2 cellular contexts compared by ENCODE assay signal in the genomic region with DNA sequence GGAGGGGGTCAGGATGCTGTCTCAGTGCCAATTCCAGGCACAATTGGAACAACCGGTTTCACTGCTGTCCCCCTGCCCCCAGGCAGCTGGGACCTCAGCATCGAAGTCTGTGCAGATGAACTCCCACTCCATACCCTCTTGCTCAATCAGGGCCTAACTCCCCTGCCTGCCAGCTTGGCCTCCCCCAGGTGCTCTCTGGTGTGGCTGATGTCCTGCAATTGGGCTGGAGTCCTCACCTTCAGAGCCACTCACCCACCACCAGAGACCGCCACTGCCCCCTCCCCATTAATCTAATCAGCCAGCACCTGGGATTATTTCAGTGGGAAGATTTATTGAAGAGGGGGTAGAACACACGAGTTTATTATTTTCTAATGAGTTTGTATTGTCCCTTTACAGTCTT.
TF ChIP-seq lines count a peak whose summit lies in the region.

No MANE protein-coding gene starts in this region.

TF ChIP-seq in HepG2, 621 proteins besides CTCF, POLR2A, EP300 and RAD21 (continued from another document):
- TF ChIP-seq, protein P1, sequence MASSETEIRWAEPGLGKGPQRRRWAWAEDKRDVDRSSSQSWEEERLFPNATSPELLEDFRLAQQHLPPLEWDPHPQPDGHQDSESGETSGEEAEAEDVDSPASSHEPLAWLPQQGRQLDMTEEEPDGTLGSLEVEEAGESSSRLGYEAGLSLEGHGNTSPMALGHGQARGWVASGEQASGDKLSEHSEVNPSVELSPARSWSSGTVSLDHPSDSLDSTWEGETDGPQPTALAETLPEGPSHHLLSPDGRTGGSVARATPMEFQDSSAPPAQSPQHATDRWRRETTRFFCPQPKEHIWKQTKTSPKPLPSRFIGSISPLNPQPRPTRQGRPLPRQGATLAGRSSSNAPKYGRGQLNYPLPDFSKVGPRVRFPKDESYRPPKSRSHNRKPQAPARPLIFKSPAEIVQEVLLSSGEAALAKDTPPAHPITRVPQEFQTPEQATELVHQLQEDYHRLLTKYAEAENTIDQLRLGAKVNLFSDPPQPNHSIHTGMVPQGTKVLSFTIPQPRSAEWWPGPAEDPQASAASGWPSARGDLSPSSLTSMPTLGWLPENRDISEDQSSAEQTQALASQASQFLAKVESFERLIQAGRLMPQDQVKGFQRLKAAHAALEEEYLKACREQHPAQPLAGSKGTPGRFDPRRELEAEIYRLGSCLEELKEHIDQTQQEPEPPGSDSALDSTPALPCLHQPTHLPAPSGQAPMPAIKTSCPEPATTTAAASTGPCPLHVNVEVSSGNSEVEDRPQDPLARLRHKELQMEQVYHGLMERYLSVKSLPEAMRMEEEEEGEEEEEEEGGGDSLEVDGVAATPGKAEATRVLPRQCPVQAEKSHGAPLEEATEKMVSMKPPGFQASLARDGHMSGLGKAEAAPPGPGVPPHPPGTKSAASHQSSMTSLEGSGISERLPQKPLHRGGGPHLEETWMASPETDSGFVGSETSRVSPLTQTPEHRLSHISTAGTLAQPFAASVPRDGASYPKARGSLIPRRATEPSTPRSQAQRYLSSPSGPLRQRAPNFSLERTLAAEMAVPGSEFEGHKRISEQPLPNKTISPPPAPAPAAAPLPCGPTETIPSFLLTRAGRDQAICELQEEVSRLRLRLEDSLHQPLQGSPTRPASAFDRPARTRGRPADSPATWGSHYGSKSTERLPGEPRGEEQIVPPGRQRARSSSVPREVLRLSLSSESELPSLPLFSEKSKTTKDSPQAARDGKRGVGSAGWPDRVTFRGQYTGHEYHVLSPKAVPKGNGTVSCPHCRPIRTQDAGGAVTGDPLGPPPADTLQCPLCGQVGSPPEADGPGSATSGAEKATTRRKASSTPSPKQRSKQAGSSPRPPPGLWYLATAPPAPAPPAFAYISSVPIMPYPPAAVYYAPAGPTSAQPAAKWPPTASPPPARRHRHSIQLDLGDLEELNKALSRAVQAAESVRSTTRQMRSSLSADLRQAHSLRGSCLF (CRISPR knock-in tag; IDR thresholded peaks at IDR 0.05; ENCODE audit: borderline replicate concordance): no peak
- TF ChIP-seq ELF4 (CRISPR knock-in tag; IDR thresholded peaks at IDR 0.05; ENCODE audit: borderline replicate concordance): no peak
- no peak for TF ChIP-seq SP1 (IDR thresholded peaks at IDR 0.05)
- TF ChIP-seq SP1 (CRISPR knock-in tag; IDR thresholded peaks at IDR 0.05): no peak
- no peak for TF ChIP-seq ADNP (CRISPR knock-in tag; IDR thresholded peaks at IDR 0.05)
- TF ChIP-seq ZNF530 (CRISPR knock-in tag; IDR thresholded peaks at IDR 0.05; ENCODE audit: low read depth): no peak
- no peak for TF ChIP-seq DMAP1 (CRISPR knock-in tag; IDR thresholded peaks at IDR 0.05)
- TF ChIP-seq, protein P2, sequence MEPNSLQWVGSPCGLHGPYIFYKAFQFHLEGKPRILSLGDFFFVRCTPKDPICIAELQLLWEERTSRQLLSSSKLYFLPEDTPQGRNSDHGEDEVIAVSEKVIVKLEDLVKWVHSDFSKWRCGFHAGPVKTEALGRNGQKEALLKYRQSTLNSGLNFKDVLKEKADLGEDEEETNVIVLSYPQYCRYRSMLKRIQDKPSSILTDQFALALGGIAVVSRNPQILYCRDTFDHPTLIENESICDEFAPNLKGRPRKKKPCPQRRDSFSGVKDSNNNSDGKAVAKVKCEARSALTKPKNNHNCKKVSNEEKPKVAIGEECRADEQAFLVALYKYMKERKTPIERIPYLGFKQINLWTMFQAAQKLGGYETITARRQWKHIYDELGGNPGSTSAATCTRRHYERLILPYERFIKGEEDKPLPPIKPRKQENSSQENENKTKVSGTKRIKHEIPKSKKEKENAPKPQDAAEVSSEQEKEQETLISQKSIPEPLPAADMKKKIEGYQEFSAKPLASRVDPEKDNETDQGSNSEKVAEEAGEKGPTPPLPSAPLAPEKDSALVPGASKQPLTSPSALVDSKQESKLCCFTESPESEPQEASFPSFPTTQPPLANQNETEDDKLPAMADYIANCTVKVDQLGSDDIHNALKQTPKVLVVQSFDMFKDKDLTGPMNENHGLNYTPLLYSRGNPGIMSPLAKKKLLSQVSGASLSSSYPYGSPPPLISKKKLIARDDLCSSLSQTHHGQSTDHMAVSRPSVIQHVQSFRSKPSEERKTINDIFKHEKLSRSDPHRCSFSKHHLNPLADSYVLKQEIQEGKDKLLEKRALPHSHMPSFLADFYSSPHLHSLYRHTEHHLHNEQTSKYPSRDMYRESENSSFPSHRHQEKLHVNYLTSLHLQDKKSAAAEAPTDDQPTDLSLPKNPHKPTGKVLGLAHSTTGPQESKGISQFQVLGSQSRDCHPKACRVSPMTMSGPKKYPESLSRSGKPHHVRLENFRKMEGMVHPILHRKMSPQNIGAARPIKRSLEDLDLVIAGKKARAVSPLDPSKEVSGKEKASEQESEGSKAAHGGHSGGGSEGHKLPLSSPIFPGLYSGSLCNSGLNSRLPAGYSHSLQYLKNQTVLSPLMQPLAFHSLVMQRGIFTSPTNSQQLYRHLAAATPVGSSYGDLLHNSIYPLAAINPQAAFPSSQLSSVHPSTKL (CRISPR knock-in tag; IDR thresholded peaks at IDR 0.05): no peak
- no peak for TF ChIP-seq ARID2 (CRISPR knock-in tag; IDR thresholded peaks at IDR 0.05; ENCODE audit: borderline replicate concordance)
- TF ChIP-seq ZMYM3 (CRISPR knock-in tag; IDR thresholded peaks at IDR 0.05): no peak
- TF ChIP-seq NONO (IDR thresholded peaks at IDR 0.05): no peak
- TF ChIP-seq NONO (CRISPR knock-in tag; conservative IDR thresholded peaks at IDR 0.05): no peak
- no peak for TF ChIP-seq GLI4 (CRISPR knock-in tag; IDR thresholded peaks at IDR 0.05; ENCODE audit: borderline replicate concordance)
- no peak for TF ChIP-seq MED13 (CRISPR knock-in tag; IDR thresholded peaks at IDR 0.05)
- TF ChIP-seq, protein P3, sequence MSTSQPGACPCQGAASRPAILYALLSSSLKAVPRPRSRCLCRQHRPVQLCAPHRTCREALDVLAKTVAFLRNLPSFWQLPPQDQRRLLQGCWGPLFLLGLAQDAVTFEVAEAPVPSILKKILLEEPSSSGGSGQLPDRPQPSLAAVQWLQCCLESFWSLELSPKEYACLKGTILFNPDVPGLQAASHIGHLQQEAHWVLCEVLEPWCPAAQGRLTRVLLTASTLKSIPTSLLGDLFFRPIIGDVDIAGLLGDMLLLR (CRISPR knock-in tag; IDR thresholded peaks at IDR 0.05): no peak

TF ChIP-seq in WTC11, 78 proteins besides CTCF, POLR2A, EP300 and RAD21 (continued from another document):
- TF ChIP-seq ESRRA (CRISPR knock-in tag; IDR thresholded peaks at IDR 0.05; ENCODE audit: borderline replicate concordance): no peak
- no peak for TF ChIP-seq GABPB1 (CRISPR knock-in tag; IDR thresholded peaks at IDR 0.05)
- TF ChIP-seq, protein P4, sequence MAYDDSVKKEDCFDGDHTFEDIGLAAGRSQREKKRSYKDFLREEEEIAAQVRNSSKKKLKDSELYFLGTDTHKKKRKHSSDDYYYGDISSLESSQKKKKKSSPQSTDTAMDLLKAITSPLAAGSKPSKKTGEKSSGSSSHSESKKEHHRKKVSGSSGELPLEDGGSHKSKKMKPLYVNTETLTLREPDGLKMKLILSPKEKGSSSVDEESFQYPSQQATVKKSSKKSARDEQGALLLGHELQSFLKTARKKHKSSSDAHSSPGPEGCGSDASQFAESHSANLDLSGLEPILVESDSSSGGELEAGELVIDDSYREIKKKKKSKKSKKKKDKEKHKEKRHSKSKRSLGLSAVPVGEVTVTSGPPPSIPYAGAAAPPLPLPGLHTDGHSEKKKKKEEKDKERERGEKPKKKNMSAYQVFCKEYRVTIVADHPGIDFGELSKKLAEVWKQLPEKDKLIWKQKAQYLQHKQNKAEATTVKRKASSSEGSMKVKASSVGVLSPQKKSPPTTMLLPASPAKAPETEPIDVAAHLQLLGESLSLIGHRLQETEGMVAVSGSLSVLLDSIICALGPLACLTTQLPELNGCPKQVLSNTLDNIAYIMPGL (CRISPR knock-in tag; IDR thresholded peaks at IDR 0.05): no peak
- TF ChIP-seq RORB (CRISPR knock-in tag; IDR thresholded peaks at IDR 0.05): no peak
- no peak for TF ChIP-seq JAZF1 (CRISPR knock-in tag; IDR thresholded peaks at IDR 0.05)
- TF ChIP-seq, protein P5, sequence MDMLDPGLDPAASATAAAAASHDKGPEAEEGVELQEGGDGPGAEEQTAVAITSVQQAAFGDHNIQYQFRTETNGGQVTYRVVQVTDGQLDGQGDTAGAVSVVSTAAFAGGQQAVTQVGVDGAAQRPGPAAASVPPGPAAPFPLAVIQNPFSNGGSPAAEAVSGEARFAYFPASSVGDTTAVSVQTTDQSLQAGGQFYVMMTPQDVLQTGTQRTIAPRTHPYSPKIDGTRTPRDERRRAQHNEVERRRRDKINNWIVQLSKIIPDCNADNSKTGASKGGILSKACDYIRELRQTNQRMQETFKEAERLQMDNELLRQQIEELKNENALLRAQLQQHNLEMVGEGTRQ (CRISPR knock-in tag; IDR thresholded peaks at IDR 0.05): no peak
- no peak for TF ChIP-seq SMAD3 (CRISPR knock-in tag; IDR thresholded peaks at IDR 0.05; ENCODE audit: borderline replicate concordance)
- TF ChIP-seq NFYB (CRISPR knock-in tag; conservative IDR thresholded peaks at IDR 0.05; ENCODE audit: low read depth): no peak
- no peak for TF ChIP-seq ELF4 (CRISPR knock-in tag; IDR thresholded peaks at IDR 0.05; ENCODE audit: low read depth)
- TF ChIP-seq, protein P6, sequence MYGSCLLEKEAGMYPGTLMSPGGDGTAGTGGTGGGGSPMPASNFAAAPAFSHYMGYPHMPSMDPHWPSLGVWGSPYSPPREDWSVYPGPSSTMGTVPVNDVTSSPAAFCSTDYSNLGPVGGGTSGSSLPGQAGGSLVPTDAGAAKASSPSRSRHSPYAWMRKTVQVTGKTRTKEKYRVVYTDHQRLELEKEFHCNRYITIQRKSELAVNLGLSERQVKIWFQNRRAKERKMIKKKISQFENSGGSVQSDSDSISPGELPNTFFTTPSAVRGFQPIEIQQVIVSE (CRISPR knock-in tag; IDR thresholded peaks at IDR 0.05; ENCODE audit: borderline replicate concordance): no peak
- TF ChIP-seq ZNF219 (CRISPR knock-in tag; IDR thresholded peaks at IDR 0.05; ENCODE audit: borderline replicate concordance): no peak
- no peak for TF ChIP-seq PRRX2 (CRISPR knock-in tag; IDR thresholded peaks at IDR 0.05)
- no peak for TF ChIP-seq CREM (CRISPR knock-in tag; IDR thresholded peaks at IDR 0.05)
- TF ChIP-seq, protein P7, sequence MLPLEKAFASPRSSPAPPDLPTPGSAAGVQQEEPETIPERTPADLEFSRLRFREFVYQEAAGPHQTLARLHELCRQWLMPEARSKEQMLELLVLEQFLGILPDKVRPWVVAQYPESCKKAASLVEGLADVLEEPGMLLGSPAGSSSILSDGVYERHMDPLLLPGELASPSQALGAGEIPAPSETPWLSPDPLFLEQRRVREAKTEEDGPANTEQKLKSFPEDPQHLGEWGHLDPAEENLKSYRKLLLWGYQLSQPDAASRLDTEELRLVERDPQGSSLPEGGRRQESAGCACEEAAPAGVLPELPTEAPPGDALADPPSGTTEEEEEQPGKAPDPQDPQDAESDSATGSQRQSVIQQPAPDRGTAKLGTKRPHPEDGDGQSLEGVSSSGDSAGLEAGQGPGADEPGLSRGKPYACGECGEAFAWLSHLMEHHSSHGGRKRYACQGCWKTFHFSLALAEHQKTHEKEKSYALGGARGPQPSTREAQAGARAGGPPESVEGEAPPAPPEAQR (CRISPR knock-in tag; IDR thresholded peaks at IDR 0.05): no peak
- no peak for TF ChIP-seq HMGA2 (CRISPR knock-in tag; IDR thresholded peaks at IDR 0.05)
TF ChIP-seq in WTC11: peak in this region for 0.
